Comparison of ENCODE assay signal across 11 cellular contexts in genomic region chr16:12188674-12189249, GRCh38.
DNase-seq lines count a peak whose midpoint lies in the region; ATAC-seq and TF ChIP-seq lines count a peak whose summit lies in the region.
"Had no signal": no experiment of that assay in that cellular context is flagged by ENCODE, and none has a peak within 500 bp of the region (broad histone marks: within the 10 kb centered on the region; RNA-seq: fewer than 3 reads in every experiment).

No MANE protein-coding gene starts in this region.

- H3K27me3 Mint-ChIP-seq in HFFc6 (ENCODE audit: insufficient read depth) = no peaks in the 10 kb centered on the region
- no peaks in the 10 kb centered on the region for H3K27me3 Mint-ChIP-seq in chondrocyte (ENCODE audit: low read depth)
- H3K27me3 Mint-ChIP-seq: dendritic cell treated with granulocyte-macrophage colony-stimulating factor and Interleukin-4, amounts not matched to agents 40 ng/mL and 50 ng/mL, for 4 days had no signal

- TF ChIP-seq CTCF in AG09309 (IDR thresholded peaks at IDR 0.05; ENCODE audit: control insufficient read depth, insufficient read depth, low read depth, low read length, missing control alignments) (no peak), HFFc6 (IDR thresholded peaks at IDR 0.05) (no peak), chondrocyte (IDR thresholded peaks at IDR 0.05) (peak; percentile 12), mucosa of descending colon (IDR thresholded peaks at IDR 0.05) (no peak), left ventricle myocardium inferior (IDR thresholded peaks at IDR 0.05; ENCODE audit: borderline replicate concordance) (no peak)

- H3K4me3 Mint-ChIP-seq in HFFc6 (no peak overlapping the region; the same call in 1 of the 2 replicates), chondrocyte (ENCODE audit: unreplicated experiment) (peak overlapping the region; percentile 29)
- H3K4me3 Mint-ChIP-seq: dendritic cell treated with granulocyte-macrophage colony-stimulating factor and Interleukin-4, amounts not matched to agents 40 ng/mL and 50 ng/mL, for 4 days had no signal

- ATAC-seq in mucosa of descending colon (peak; percentile 86), HG03457 (IDR thresholded peaks at IDR 0.05; ENCODE audit: unreplicated experiment) (no peak), HG03175 (IDR thresholded peaks at IDR 0.05; ENCODE audit: unreplicated experiment) (no peak)

- DNase-seq in AG09309 (ENCODE audit: low read depth) (peak; percentile 11), HFFc6 (peak; percentile 8), chondrocyte (ENCODE audit: low spot score) (no peak), mucosa of descending colon (peak in 2 of 3 donors; percentile 39 to 69), occipital lobe (lab: John Stamatoyannopoulos, UW) (no peak), left ventricle myocardium inferior (no peak)
- DNase-seq: NCI-H526; stimulated activated CD4-positive, alpha-beta T cell treated with anti-CD3 and anti-CD28 coated beads, Interleukin-2, amount 100 ng/mL, for 48 hours had no signal

- H3K27me3 ChIP-seq in left ventricle myocardium inferior (ENCODE audit: low read depth) = no peaks in the 10 kb centered on the region

- H3K9me3 Mint-ChIP-seq in HFFc6 (no peaks in the 10 kb centered on the region), chondrocyte (ENCODE audit: low read depth) (no peaks in the 10 kb centered on the region)
- H3K9me3 Mint-ChIP-seq: dendritic cell treated with granulocyte-macrophage colony-stimulating factor and Interleukin-4, amounts not matched to agents 40 ng/mL and 50 ng/mL, for 4 days had no signal

- no peak overlapping the region for H3K27ac Mint-ChIP-seq in HFFc6
- H3K27ac Mint-ChIP-seq in chondrocyte (ENCODE audit: unreplicated experiment) = peak overlapping the region; percentile 92
- H3K27ac Mint-ChIP-seq: dendritic cell treated with granulocyte-macrophage colony-stimulating factor and Interleukin-4, amounts not matched to agents 40 ng/mL and 50 ng/mL, for 4 days had no signal

- H3K4me3 ChIP-seq in AG09309 (ENCODE audit: control insufficient read depth, low read depth, low read length) = no peak overlapping the region
- H3K4me3 ChIP-seq in mucosa of descending colon = no peak overlapping the region
- H3K4me3 ChIP-seq in left ventricle myocardium inferior = no peak overlapping the region

- no peaks in the 10 kb centered on the region for H3K9me3 ChIP-seq in mucosa of descending colon
- H3K9me3 ChIP-seq in left ventricle myocardium inferior (replicated peaks) = no peaks in the 10 kb centered on the region

- H3K4me1 Mint-ChIP-seq in HFFc6 (ENCODE audit: low read depth) = peaks cover 40% of the 10 kb centered on the region
- H3K4me1 Mint-ChIP-seq in chondrocyte (ENCODE audit: low read depth) = peaks cover 67% of the 10 kb centered on the region

- intact Hi-C loops in mucosa of descending colon (cut with DNase I, micrococcal nuclease) (no loop called here), left ventricle myocardium inferior (cut with micrococcal nuclease) (no loop called here)

- H3K36me3 ChIP-seq in mucosa of descending colon (ENCODE audit: low read depth) (no peaks in the 10 kb centered on the region), left ventricle myocardium inferior (no peaks in the 10 kb centered on the region)

- H3K4me1 ChIP-seq in mucosa of descending colon (ENCODE audit: low read depth) (no peaks in the 10 kb centered on the region), left ventricle myocardium inferior (peaks cover 17% of the 10 kb centered on the region)

- H3K36me3 Mint-ChIP-seq in HFFc6 (ENCODE audit: low read depth) (no peaks in the 10 kb centered on the region), chondrocyte (ENCODE audit: low read depth) (no peaks in the 10 kb centered on the region)

- no peak overlapping the region for H3K27ac ChIP-seq in left ventricle myocardium inferior (replicated peaks)

Comparison
In these comparisons a context has a peak if more than half of its experiments do, and no peak if none do; other contexts are left out.
1. DNase-seq: peak in AG09309 (single experiment), HFFc6 (single experiment) and mucosa of descending colon (2 of 3); none in chondrocyte (single experiment), occipital lobe (single experiment) and left ventricle myocardium inferior (single experiment).